Comparison of ENCODE assay signal across 8 cellular contexts in genomic region chr3:57555738-57556458, GRCh38.
DNase-seq lines count a peak whose midpoint lies in the region; ATAC-seq and TF ChIP-seq lines count a peak whose summit lies in the region.

A gene with protein sequence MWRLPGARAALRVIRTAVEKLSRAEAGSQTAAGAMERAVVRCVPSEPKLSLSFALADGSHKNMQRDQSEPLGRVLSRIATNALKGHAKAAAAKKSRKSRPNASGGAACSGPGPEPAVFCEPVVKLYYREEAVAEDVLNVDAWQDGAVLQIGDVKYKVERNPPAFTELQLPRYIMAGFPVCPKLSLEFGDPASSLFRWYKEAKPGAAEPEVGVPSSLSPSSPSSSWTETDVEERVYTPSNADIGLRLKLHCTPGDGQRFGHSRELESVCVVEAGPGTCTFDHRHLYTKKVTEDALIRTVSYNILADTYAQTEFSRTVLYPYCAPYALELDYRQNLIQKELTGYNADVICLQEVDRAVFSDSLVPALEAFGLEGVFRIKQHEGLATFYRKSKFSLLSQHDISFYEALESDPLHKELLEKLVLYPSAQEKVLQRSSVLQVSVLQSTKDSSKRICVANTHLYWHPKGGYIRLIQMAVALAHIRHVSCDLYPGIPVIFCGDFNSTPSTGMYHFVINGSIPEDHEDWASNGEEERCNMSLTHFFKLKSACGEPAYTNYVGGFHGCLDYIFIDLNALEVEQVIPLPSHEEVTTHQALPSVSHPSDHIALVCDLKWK (plus strand): TSS chr3:57556274. CDS start chr3:57556380, 106 bp downstream.

- H3K36me3 ChIP-seq in ACC112 (ENCODE audit: insufficient read depth, low read length) = peaks cover 12% of the 10 kb centered on the region

- H3K27me3 ChIP-seq in ACC112 (ENCODE audit: insufficient read depth, low read length) = no peaks in the 10 kb centered on the region

- in situ Hi-C loops in T47D (cut with HindIII; ENCODE audit: low pct_unique_long_range_greater_than_20kb, low sequenced_read_pairs) = no loop called here

- DNase-seq in NCI-H2196 treated with DMSO at 0.1 percent for 48 hours (lab: John Stamatoyannopoulos, UW; ENCODE audit: unreplicated experiment) = peak; percentile 51
- DNase-seq in T47D (ENCODE audit: low read depth in 1 of 2, low spot score in 1 of 2) = peak; percentile 80 to 96
- DNase-seq in iPS-NIHi11 (ENCODE audit: low spot score) = peak; percentile 92

- H3K27ac ChIP-seq in ACC112 (ENCODE audit: low read depth, low read length) (peak within 1 kb of the TSS; percentile 80), VCaP (peak within 1 kb of the TSS; percentile 98), skin epidermis (peak within 1 kb of the TSS; percentile 69 to 97 (median 93))

- H3K4me1 ChIP-seq in ACC112 (ENCODE audit: control insufficient read depth, insufficient read depth, low read length, unreplicated experiment) = peaks cover 19% of the 10 kb centered on the region

- H2AFZ ChIP-seq in ACC112 (ENCODE audit: low read length, unreplicated experiment) = peak within 1 kb of the TSS; percentile 98

- peak within 1 kb of the TSS; percentile 98 for H3K4me3 ChIP-seq in ACC112 (ENCODE audit: low read depth, low read length)
- H3K4me3 ChIP-seq in skin epidermis = peak within 1 kb of the TSS; percentile 66 to 97 (median 79)

- no peak for TF ChIP-seq CTCF in VCaP (conservative IDR thresholded peaks at IDR 0.05)

- H3K79me2 ChIP-seq in ACC112 (ENCODE audit: control insufficient read depth, insufficient read depth, low read length, unreplicated experiment) = peaks cover 48% of the 10 kb centered on the region

- ATAC-seq in GM18861 (IDR thresholded peaks at IDR 0.05; ENCODE audit: unreplicated experiment) = peak; percentile 73
- ATAC-seq in HG03095 (IDR thresholded peaks at IDR 0.05; ENCODE audit: unreplicated experiment) = peak; percentile 82

Comparison
In these comparisons a context has a peak if more than half of its experiments do, and no peak if none do; other contexts are left out.
1. Peak in every context shown above with its lines: DNase-seq, ATAC-seq, H3K4me3 ChIP-seq and H3K27ac ChIP-seq.